18 cellular contexts compared by ENCODE assay signal in genomic region chr5:50658243-50658642, GRCh38.
"Had no signal": no experiment of that assay in that cellular context is flagged by ENCODE, and none has a peak within 500 bp of the region (broad histone marks: within the 10 kb centered on the region; RNA-seq: fewer than 3 reads in every experiment).

No MANE protein-coding gene starts in this region.

- H3K27me3 Mint-ChIP-seq: activated CD4-positive, alpha-beta T cell treated with anti-CD3 and anti-CD28 coated beads for 36 hours had no signal

- H3K27ac Mint-ChIP-seq: activated CD4-positive, alpha-beta T cell treated with anti-CD3 and anti-CD28 coated beads for 36 hours; activated CD8-positive, alpha-beta T cell treated with anti-CD3 and anti-CD28 coated beads, Interleukin-2, amount 10 ng/mL, durations not matched to agents 7 days and 5 days; activated naive CD4-positive, alpha-beta T cell treated with anti-CD3 and anti-CD28 coated beads, Interleukin-2, amount 50 U/mL, for 72 hours; mesothelial cell of epicardium had no signal

- DNase-seq: activated CD4-positive, alpha-beta T cell treated with anti-CD3 and anti-CD28 coated beads for 36 hours; activated CD8-positive, alpha-beta memory T cell treated with anti-CD3 and anti-CD28 coated beads, Interleukin-2, amount 50 U/mL, for 4 hours; activated CD8-positive, alpha-beta T cell treated with anti-CD3 and anti-CD28 coated beads, Interleukin-2, amount 10 ng/mL, durations not matched to agents 7 days and 5 days; activated effector memory CD4-positive, alpha-beta T cell treated with anti-CD3 and anti-CD28 coated beads, Interleukin-2, amount 50 U/mL, for 16 hours; activated T-cell treated with anti-CD3 and anti-CD28 coated beads, Interleukin-2, amount 50 U/mL, for 48 hours; amniotic stem cell; body of pancreas; caudate nucleus; left colon; lower lobe of right lung; pancreas; sigmoid colon; stimulated activated CD4-positive, alpha-beta T cell treated with anti-CD3 and anti-CD28 coated beads, Interleukin-1b, Interleukin-23, amount 100 ng/mL, for 48 hours; stomach had no signal

- ATAC-seq: activated CD4-positive, alpha-beta T cell treated with anti-CD3 and anti-CD28 coated beads for 36 hours; activated CD8-positive, alpha-beta T cell treated with anti-CD3 and anti-CD28 coated beads, Interleukin-2, amount 10 ng/mL, durations not matched to agents 7 days and 5 days; activated naive CD4-positive, alpha-beta T cell treated with anti-CD3 and anti-CD28 coated beads, Interleukin-2, amount 50 U/mL, for 72 hours; body of pancreas; esophagus mucosa; left colon; lower lobe of right lung; pancreas had no signal

- H3K4me3 Mint-ChIP-seq: activated CD4-positive, alpha-beta T cell treated with anti-CD3 and anti-CD28 coated beads for 36 hours; activated CD8-positive, alpha-beta T cell treated with anti-CD3 and anti-CD28 coated beads, Interleukin-2, amount 10 ng/mL, durations not matched to agents 7 days and 5 days; mesothelial cell of epicardium; neural crest cell had no signal

- H3K4me1 Mint-ChIP-seq: mesothelial cell of epicardium, neural crest cell had no signal
